ENCODE assay signal across 1 cellular context in the genomic region with DNA sequence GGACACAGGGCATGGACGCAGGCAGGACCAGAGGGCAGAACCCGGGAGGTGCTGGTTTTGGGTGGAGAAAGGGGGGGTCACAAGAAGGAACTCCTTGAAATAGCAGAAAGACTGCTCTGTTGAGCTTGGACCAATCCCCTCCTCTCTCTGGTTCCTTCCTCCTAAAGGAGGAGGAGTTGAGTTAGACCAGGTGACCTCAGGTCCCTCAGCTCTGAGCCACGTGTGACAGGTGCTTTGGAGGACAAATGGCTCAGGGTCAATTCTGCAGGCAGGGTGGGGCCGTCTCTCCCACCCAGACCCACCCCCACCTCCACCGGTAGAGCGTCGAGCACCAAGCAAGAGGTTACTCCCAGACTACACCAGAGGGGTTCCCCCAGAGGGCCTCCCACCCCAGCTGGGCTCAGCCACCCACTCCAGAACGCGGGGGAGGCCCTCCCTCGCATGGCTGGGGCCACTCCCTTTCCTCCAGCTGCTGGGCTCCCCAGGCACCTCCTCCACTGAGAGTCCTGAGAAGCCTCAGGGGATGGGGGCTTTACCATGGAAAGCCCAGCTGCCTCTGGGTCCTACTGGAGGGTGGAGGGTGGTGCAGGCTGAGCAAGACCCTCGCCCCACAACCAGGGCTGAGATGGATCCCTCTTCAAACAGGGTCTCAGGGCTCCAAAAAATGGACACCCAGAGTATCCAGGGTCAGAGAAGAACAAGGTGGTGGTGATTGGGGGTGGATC.
TF ChIP-seq lines count a peak whose summit lies in the region.

No MANE protein-coding gene starts in this region.

TF ChIP-seq in SK-N-SH treated with all-trans-retinoic acid at 6 μM for 48 hours, 23 proteins besides CTCF, POLR2A, EP300 and RAD21 (continued from another document):
- TF ChIP-seq, protein P1, sequence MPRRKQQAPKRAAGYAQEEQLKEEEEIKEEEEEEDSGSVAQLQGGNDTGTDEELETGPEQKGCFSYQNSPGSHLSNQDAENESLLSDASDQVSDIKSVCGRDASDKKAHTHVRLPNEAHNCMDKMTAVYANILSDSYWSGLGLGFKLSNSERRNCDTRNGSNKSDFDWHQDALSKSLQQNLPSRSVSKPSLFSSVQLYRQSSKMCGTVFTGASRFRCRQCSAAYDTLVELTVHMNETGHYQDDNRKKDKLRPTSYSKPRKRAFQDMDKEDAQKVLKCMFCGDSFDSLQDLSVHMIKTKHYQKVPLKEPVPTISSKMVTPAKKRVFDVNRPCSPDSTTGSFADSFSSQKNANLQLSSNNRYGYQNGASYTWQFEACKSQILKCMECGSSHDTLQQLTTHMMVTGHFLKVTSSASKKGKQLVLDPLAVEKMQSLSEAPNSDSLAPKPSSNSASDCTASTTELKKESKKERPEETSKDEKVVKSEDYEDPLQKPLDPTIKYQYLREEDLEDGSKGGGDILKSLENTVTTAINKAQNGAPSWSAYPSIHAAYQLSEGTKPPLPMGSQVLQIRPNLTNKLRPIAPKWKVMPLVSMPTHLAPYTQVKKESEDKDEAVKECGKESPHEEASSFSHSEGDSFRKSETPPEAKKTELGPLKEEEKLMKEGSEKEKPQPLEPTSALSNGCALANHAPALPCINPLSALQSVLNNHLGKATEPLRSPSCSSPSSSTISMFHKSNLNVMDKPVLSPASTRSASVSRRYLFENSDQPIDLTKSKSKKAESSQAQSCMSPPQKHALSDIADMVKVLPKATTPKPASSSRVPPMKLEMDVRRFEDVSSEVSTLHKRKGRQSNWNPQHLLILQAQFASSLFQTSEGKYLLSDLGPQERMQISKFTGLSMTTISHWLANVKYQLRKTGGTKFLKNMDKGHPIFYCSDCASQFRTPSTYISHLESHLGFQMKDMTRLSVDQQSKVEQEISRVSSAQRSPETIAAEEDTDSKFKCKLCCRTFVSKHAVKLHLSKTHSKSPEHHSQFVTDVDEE (CRISPR knock-in tag; IDR thresholded peaks at IDR 0.05), result no peak
- TF ChIP-seq ZNF565 (CRISPR knock-in tag; conservative IDR thresholded peaks at IDR 0.05; ENCODE audit: low read depth), result no peak
- no peak for TF ChIP-seq RARB (CRISPR knock-in tag; IDR thresholded peaks at IDR 0.05)
